1 cellular context compared by ENCODE assay signal in the genomic region with DNA sequence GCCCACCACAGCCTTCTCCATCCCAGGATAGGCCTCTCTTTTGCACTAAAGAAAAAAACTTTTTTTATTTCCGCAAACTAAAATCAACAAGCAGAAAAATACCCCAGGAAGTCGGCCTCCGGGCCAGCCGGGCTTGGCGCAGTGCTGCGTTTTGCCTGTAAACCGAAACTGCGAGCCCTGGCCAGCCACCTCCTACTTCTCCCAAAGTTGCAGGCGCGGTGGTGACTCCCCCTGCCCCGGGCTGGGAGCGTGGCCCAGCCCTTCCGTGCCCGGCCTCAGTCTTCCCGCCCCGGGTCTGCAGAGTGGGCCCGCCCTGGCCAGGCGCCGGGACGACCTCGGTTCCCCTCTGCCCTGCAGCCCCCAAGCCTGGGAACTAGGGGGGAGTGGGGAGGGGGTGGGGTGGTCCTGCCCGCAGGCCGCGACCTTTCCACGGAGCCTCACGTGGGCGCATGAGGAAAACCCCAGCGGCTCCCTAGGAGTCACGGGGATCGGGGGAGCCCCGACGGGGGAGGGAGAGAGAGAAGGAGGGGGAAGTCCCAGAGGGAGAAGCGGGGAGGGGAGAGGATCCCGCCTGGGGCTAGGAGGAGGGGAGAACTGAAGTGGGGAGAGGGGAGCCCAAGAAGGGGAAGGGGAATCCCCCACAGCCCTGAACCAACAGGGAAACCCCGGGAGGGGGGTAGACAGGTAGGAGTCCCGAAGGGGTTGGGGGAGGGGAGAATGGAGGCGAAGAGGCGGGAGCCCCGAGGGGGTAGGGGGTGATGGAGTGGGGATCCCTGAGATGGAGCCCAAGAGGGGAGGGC.
A peak's percentile ranks its signal among the peaks of the same experiment; 100 is the strongest.
TF ChIP-seq lines count a peak whose summit lies in the region.

No MANE protein-coding gene starts in this region.

TF ChIP-seq in H1, 55 proteins besides CTCF, POLR2A, EP300 and RAD21 (continued from another document):
- TF ChIP-seq, protein P1, sequence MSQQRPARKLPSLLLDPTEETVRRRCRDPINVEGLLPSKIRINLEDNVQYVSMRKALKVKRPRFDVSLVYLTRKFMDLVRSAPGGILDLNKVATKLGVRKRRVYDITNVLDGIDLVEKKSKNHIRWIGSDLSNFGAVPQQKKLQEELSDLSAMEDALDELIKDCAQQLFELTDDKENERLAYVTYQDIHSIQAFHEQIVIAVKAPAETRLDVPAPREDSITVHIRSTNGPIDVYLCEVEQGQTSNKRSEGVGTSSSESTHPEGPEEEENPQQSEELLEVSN (IDR thresholded peaks at IDR 0.05): no peak
- no peak for TF ChIP-seq FOSL1 (IDR thresholded peaks at IDR 0.05; ENCODE audit: insufficient read depth, low read depth, low read length)
- peak in 1 of 2 experiments; percentile 35; a peak in 1 of 4 replicates for TF ChIP-seq SIN3A (conservative IDR thresholded peaks at IDR 0.05 in 1 of 2, IDR thresholded peaks at IDR 0.05 in 1 of 2; ENCODE audit: low read depth in 1 of 2, low read length in 2 of 2)
- TF ChIP-seq GTF2F1 (IDR thresholded peaks at IDR 0.05; ENCODE audit: borderline replicate concordance, low read depth, low read length): no peak
- no peak for TF ChIP-seq ZNF274 (IDR thresholded peaks at IDR 0.05; ENCODE audit: borderline replicate concordance, extremely low read depth, low read length)
- no peak for TF ChIP-seq SAP30 (IDR thresholded peaks at IDR 0.05; ENCODE audit: insufficient read depth, insufficient replicate concordance, low read length)
- no peak for TF ChIP-seq TCF12 (IDR thresholded peaks at IDR 0.05; ENCODE audit: low read depth, low read length)
